In the genomic region with DNA sequence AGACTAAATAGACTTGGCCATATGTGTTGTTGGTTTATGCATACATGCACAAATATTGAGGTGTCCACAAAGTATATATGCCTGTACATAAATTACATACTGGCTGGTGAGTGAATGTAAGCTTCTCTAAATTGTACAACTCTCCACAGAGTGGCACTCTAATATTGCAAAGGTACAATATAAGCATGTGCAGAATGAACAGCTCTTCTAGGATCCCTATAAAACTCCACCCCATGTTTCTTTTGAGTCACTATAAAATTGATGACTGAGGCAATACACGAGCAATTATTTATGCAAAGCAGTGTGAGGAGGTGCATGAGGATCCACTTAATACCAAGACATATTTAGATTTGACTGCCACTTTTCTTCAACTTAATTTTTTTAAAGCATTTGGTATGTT, we compare ENCODE assay signal across 12 cellular contexts.
DNase-seq lines count a peak whose midpoint lies in the region; ATAC-seq, FAIRE-seq and TF ChIP-seq lines count a peak whose summit lies in the region.
"Had no signal": no experiment of that assay in that cellular context is flagged by ENCODE, and none has a peak within 500 bp of the region (broad histone marks: within the 10 kb centered on the region; RNA-seq: fewer than 3 reads in every experiment).

No MANE protein-coding gene starts in this region.

- H3K9me3 ChIP-seq in A549 (no peaks in the 10 kb centered on the region), suprapubic skin (no peaks in the 10 kb centered on the region)

- intact Hi-C loops in lower leg skin (cut with DNase I; ENCODE audit: low total_unique reads), result no loop called here

- FAIRE-seq in A549 (lab: Jason Lieb, UNC) (no peak), D721Med (lab: Jason Lieb, UNC) (no peak)

- 51% methylated on average over 1 of the region's 1 CpG for WGBS in A549 (ENCODE audit: missing lambda C conversion rate)
- WGBS in lower leg skin, 2 donors, result 39 to 41% methylated on average over 1 of the region's 1 CpG
- WGBS in suprapubic skin, result 33% methylated on average over 1 of the region's 1 CpG

- TF ChIP-seq POLR2A in A549 (IDR thresholded peaks at IDR 0.05; ENCODE audit: low read length), result no peak
- TF ChIP-seq POLR2A in GM18505 (IDR thresholded peaks at IDR 0.05; ENCODE audit: borderline replicate concordance, extremely low read depth, insufficient read depth, insufficient read length), result no peak
- TF ChIP-seq POLR2A in lower leg skin (IDR thresholded peaks at IDR 0.05), result no peak
- TF ChIP-seq POLR2A in suprapubic skin (IDR thresholded peaks at IDR 0.05), result no peak

- H3K36me3 ChIP-seq in suprapubic skin, result peaks cover 3% of the 10 kb centered on the region

- CTCF ChIA-PET in A549 (lab: Yijun Ruan, JAX), result no interaction called here

- TF ChIP-seq CTCF in A549 (IDR thresholded peaks at IDR 0.05) (no peak), D721Med (IDR thresholded peaks at IDR 0.05; ENCODE audit: insufficient read depth, missing control alignments) (peak; percentile 26), cardiac fibroblast (IDR thresholded peaks at IDR 0.05; ENCODE audit: low read depth, low read length) (no peak), lower leg skin (IDR thresholded peaks at IDR 0.05) (no peak), suprapubic skin (IDR thresholded peaks at IDR 0.05) (no peak)

- H3K4me3 ChIP-seq in A549, result no peak overlapping the region
- no peak overlapping the region for H3K4me3 ChIP-seq in cardiac fibroblast (replicated peaks in 1 of 2; ENCODE audit: low read depth in 2 of 2, low read length in 2 of 2)
- H3K4me3 ChIP-seq in lower leg skin (ENCODE audit: low read depth, poor library complexity, severe bottlenecking), result no peak overlapping the region
- no peak overlapping the region for H3K4me3 ChIP-seq in suprapubic skin

- peak in 1 of 2 experiments; percentile 6 for DNase-seq in A549 (ENCODE audit: low read depth in 1 of 2, low spot score in 1 of 2)
- no peak for DNase-seq in D721Med (ENCODE audit: insufficient read length, low spot score)
- DNase-seq in NCI-H2196 treated with DMSO at 0.1 percent for 48 hours (lab: John Stamatoyannopoulos, UW; ENCODE audit: unreplicated experiment), result peak; percentile 2
- DNase-seq in cardiac fibroblast (ENCODE audit: low read depth in 2 of 2), result peak; percentile 51 to 52
- DNase-seq in lower leg skin (ENCODE audit: low spot score in 2 of 2), result no peak
- DNase-seq in suprapubic skin (ENCODE audit: low spot score in 2 of 2), result no peak
- DNase-seq: amniotic stem cell; CD8-positive, alpha-beta T cell; mesenchymal stem cell; stimulated activated naive B cell treated with anti-CD40 and anti-IgM and Interleukin-4, amounts not matched to agents 10 μg/mL and 1 μg/mL and 100 μg/mL, for 72 hours had no signal

- H3K4me1 ChIP-seq in A549 (no peaks in the 10 kb centered on the region), suprapubic skin (no peaks in the 10 kb centered on the region)

- TF ChIP-seq EP300 in A549 (IDR thresholded peaks at IDR 0.05), result no peak
- TF ChIP-seq EP300 in suprapubic skin (IDR thresholded peaks at IDR 0.05), result no peak

- no peak overlapping the region for H3K4me2 ChIP-seq in A549

- ATAC-seq in A549 (peak in 1 of 2 experiments; percentile 53; a peak in 2 of 6 replicates), GM18505 (IDR thresholded peaks at IDR 0.05; ENCODE audit: unreplicated experiment) (no peak)
- ATAC-seq in activated CD4-positive, CD25-positive, alpha-beta regulatory T cell treated with anti-CD3 and anti-CD28 coated beads, Interleukin-2, amount 50 U/mL, for 24 hours, result no peak
- ATAC-seq: CD8-positive, alpha-beta T cell; stimulated activated naive B cell treated with anti-CD40 and anti-IgM and Interleukin-4, amounts not matched to agents 10 μg/mL and 1 μg/mL and 100 μg/mL, for 72 hours had no signal

- no peaks in the 10 kb centered on the region for H3K27me3 ChIP-seq in suprapubic skin

- TF ChIP-seq RAD21 in A549 (conservative IDR thresholded peaks at IDR 0.05 in 1 of 2, IDR thresholded peaks at IDR 0.05 in 1 of 2), result no peak

- H3K27ac ChIP-seq in A549, result no peak overlapping the region
- no peak overlapping the region for H3K27ac ChIP-seq in suprapubic skin

- POLR2A ChIA-PET in A549 (lab: Yijun Ruan, JAX), result no interaction called here

TF ChIP-seq in A549, 52 proteins besides CTCF, POLR2A, EP300 and RAD21:
- TF ChIP-seq MAFK (IDR thresholded peaks at IDR 0.05; ENCODE audit: partially characterized antibody), result peak; percentile 86
- no peak for TF ChIP-seq NPAS2 (CRISPR knock-in tag; IDR thresholded peaks at IDR 0.05; ENCODE audit: borderline replicate concordance)
TF ChIP-seq in A549: peak in this region for 1.

Comparison
In these comparisons a context has a peak if more than half of its experiments do, and no peak if none do; other contexts are left out.
1. DNase-seq: peak in NCI-H2196 treated with DMSO at 0.1 percent for 48 hours (single experiment) and cardiac fibroblast (2 of 2); none in D721Med (single experiment), lower leg skin (0 of 2) and suprapubic skin (0 of 2).